ENCODE assay signal across 24 cellular contexts in genomic region chr19:2586196-2586595, GRCh38.
"Had no signal": no experiment of that assay in that cellular context is flagged by ENCODE, and none has a peak within 500 bp of the region (broad histone marks: within the 10 kb centered on the region; RNA-seq: fewer than 3 reads in every experiment).

No MANE protein-coding gene starts in this region.

- H3K36me3 ChIP-seq: adrenal gland, gastroesophageal sphincter, right lobe of liver, thyroid gland had no signal

- H3K27ac ChIP-seq: gastroesophageal sphincter had no signal

- DNase-seq: activated B cell treated with CpG ODN at 0.5 μM for 24 hours; activated naive CD4-positive, alpha-beta T cell treated with anti-CD3 and anti-CD28 coated beads for 36 hours; activated naive CD8-positive, alpha-beta T cell treated with anti-CD3 and anti-CD28 coated beads for 36 hours; activated T-cell treated with anti-CD3 and anti-CD28 coated beads for 4 hours; activated T-cell treated with anti-CD3 and anti-CD28 coated beads, Interleukin-2, amount 50 U/mL, for 72 hours; body of pancreas; cerebellar nuclear complex; cortex of kidney; effector memory CD8-positive, alpha-beta T cell; hippocampal formation; left colon; midbrain; natural killer cell; right lobe of liver; small intestine; stimulated activated CD4-positive, alpha-beta T cell treated with anti-CD3 and anti-CD28 coated beads, Interleukin-1b, Interleukin-23, amount 100 ng/mL, for 48 hours; stimulated activated CD4-positive, alpha-beta T cell treated with anti-CD3 and anti-CD28 coated beads, Interleukin-4, amount 100 ng/mL, for 4 hours; stimulated activated CD8-positive, alpha-beta memory T cell treated with anti-CD3 and anti-CD28 coated beads, Interleukin-4, amount 100 ng/mL, for 48 hours; stimulated activated naive CD8-positive, alpha-beta T cell treated with anti-CD3 and anti-CD28 coated beads, Interleukin-15, amount 100 ng/mL, for 72 hours; T-cell; thyroid gland had no signal

- H3K9me3 ChIP-seq: adrenal gland, body of pancreas, thyroid gland had no signal

- H3K27me3 ChIP-seq: adrenal gland, body of pancreas, gastroesophageal sphincter, right lobe of liver, thyroid gland had no signal

- H3K4me3 ChIP-seq: adrenal gland, body of pancreas, gastroesophageal sphincter, right lobe of liver, thyroid gland had no signal

- ATAC-seq: activated T-cell treated with anti-CD3 and anti-CD28 coated beads, Interleukin-2, amount 50 U/mL, for 72 hours; body of pancreas; effector memory CD8-positive, alpha-beta T cell; gastroesophageal sphincter; left colon; natural killer cell; right lobe of liver; stimulated activated memory B cell treated with anti-CD40 and anti-IgM and Interleukin-4, amounts not matched to agents 10 μg/mL and 1 μg/mL and 100 μg/mL, for 72 hours; stimulated activated naive CD8-positive, alpha-beta T cell treated with anti-CD3 and anti-CD28 coated beads, Interleukin-15, amount 100 ng/mL, for 72 hours; T-cell had no signal
